ENCODE assay signal across 17 cellular contexts in genomic region chr11:72511393-72512047, GRCh38.
"Had no signal": no experiment of that assay in that cellular context is flagged by ENCODE, and none has a peak within 500 bp of the region (broad histone marks: within the 10 kb centered on the region; RNA-seq: fewer than 3 reads in every experiment).

No MANE protein-coding gene starts in this region.

- H3K36me3 ChIP-seq: colonic mucosa, sigmoid colon, transverse colon had no signal

- ATAC-seq: psoas muscle had no signal

- H3K4me1 ChIP-seq: colonic mucosa, psoas muscle, sigmoid colon, transverse colon had no signal

- H3K27ac ChIP-seq: colonic mucosa, epithelial cell of prostate, psoas muscle, sigmoid colon, transverse colon had no signal

- H3K4me3 ChIP-seq: colonic mucosa, psoas muscle, sigmoid colon, transverse colon had no signal

- H3K27me3 ChIP-seq: colonic mucosa, sigmoid colon, transverse colon had no signal

- H3K9me3 ChIP-seq: colonic mucosa had no signal

- DNase-seq: activated CD4-positive, alpha-beta T cell treated with anti-CD3 and anti-CD28 coated beads, Interleukin-2, amount 50 U/mL, for 4 hours; activated CD4-positive, CD25-positive, alpha-beta regulatory T cell treated with anti-CD3 and anti-CD28 coated beads, Interleukin-2, amount 50 U/mL, for 72 hours; activated naive CD8-positive, alpha-beta T cell treated with anti-CD3 and anti-CD28 coated beads, Interleukin-2, amount 10 ng/mL, durations not matched to agents 7 days and 5 days; activated T-cell treated with anti-CD3 and anti-CD28 coated beads, Interleukin-2, amount 50 U/mL, for 1 hour; aorta; caudate nucleus; colonic mucosa; foreskin fibroblast; head of caudate nucleus; occipital lobe; psoas muscle; sigmoid colon; stimulated activated CD4-positive, alpha-beta T cell treated with anti-CD3 and anti-CD28 coated beads, Interleukin-12 subunit alpha, Interleukin-12 subunit beta, amount 100 ng/mL, for 4 hours; stimulated activated naive CD4-positive, alpha-beta T cell; substantia nigra; transverse colon had no signal
